ENCODE assay signal across 19 cellular contexts in the genomic region with DNA sequence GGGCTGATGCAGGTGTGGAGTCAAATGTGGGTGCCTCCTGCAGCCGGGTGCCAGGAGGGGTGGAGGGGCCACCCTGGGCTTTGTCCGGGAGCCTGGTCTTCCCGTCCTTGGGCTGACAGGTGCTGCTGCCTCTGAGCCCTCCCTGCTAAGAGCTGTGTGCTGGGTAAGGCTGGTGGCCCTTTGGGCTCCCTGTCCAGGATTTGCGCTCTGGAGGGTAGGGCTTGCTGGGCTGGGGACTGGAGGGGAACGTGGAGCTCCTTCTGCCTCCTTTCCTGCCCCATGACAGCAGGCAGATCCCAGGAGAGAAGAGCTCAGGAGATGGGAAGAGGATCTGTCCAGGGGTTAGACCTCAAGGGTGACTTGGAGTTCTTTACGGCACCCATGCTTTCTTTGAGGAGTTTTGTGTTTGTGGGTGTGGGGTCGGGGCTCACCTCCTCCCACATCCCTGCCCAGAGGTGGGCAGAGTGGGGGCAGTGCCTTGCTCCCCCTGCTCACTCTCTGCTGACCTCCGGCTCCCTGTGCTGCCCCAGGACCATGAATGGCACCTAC. TPM values are rescaled to one million over a fixed set of nuclear protein-coding genes. Genes with fewer than 3 reads are reported as not detected.
"Had no signal": no experiment of that assay in that cellular context is flagged by ENCODE, and none has a peak within 500 bp of the region (broad histone marks: within the 10 kb centered on the region; RNA-seq: fewer than 3 reads in every experiment).

No MANE protein-coding gene starts in this region.

- H3K27ac ChIP-seq: brain microvascular endothelial cell, foreskin keratinocyte, SK-N-MC had no signal

- H3K27me3 Mint-ChIP-seq: activated CD4-positive, alpha-beta memory T cell treated with anti-CD3 and anti-CD28 coated beads for 36 hours; effector memory CD8-positive, alpha-beta T cell; T-cell had no signal

- ATAC-seq: effector memory CD8-positive, alpha-beta T cell; foreskin keratinocyte; sciatic nerve; stimulated activated memory B cell treated with anti-CD40 and anti-IgM and Interleukin-4, amounts not matched to agents 10 μg/mL and 1 μg/mL and 100 μg/mL, for 72 hours; T-cell had no signal

- DNase-seq: anterior cingulate cortex; brain microvascular endothelial cell; cerebellar nuclear complex; dermis blood vessel endothelial cell; effector memory CD8-positive, alpha-beta T cell; foreskin keratinocyte; glutamatergic neuron; hypothalamus; T-cell; T-helper 9 cell had no signal

- H3K4me1 ChIP-seq: foreskin keratinocyte had no signal

- H3K4me3 ChIP-seq: SK-N-MC had no signal

- H3K36me3 Mint-ChIP-seq: activated CD4-positive, alpha-beta memory T cell treated with anti-CD3 and anti-CD28 coated beads for 36 hours had no signal

- H3K27me3 ChIP-seq: brain microvascular endothelial cell, foreskin keratinocyte had no signal

- H3K27ac Mint-ChIP-seq: activated CD4-positive, alpha-beta memory T cell treated with anti-CD3 and anti-CD28 coated beads for 36 hours; stimulated activated memory B cell treated with anti-CD40 and anti-IgM and Interleukin-4, amounts not matched to agents 10 μg/mL and 1 μg/mL and 100 μg/mL, for 72 hours; T-cell had no signal

- H3K36me3 ChIP-seq: brain microvascular endothelial cell had no signal

- H3K4me3 Mint-ChIP-seq: activated CD4-positive, alpha-beta memory T cell treated with anti-CD3 and anti-CD28 coated beads for 36 hours; effector memory CD8-positive, alpha-beta T cell; stimulated activated memory B cell treated with anti-CD40 and anti-IgM and Interleukin-4, amounts not matched to agents 10 μg/mL and 1 μg/mL and 100 μg/mL, for 72 hours; T-cell had no signal

RNA-seq across cellular contexts. Expression of a gene that starts 53.2 kb away (rescaled TPM):
- total RNA-seq: activated CD4-positive, alpha-beta memory T cell treated with anti-CD3 and anti-CD28 coated beads for 36 hours; dermis blood vessel endothelial cell; foreskin keratinocyte; kidney epithelial cell; lower leg skin; osteocyte; pulmonary artery endothelial cell; sciatic nerve; T-cell had no signal
- polyA plus RNA-seq: foreskin keratinocyte, neural cell had no signal
